Comparison of ENCODE assay signal across 8 cellular contexts in the genomic region with DNA sequence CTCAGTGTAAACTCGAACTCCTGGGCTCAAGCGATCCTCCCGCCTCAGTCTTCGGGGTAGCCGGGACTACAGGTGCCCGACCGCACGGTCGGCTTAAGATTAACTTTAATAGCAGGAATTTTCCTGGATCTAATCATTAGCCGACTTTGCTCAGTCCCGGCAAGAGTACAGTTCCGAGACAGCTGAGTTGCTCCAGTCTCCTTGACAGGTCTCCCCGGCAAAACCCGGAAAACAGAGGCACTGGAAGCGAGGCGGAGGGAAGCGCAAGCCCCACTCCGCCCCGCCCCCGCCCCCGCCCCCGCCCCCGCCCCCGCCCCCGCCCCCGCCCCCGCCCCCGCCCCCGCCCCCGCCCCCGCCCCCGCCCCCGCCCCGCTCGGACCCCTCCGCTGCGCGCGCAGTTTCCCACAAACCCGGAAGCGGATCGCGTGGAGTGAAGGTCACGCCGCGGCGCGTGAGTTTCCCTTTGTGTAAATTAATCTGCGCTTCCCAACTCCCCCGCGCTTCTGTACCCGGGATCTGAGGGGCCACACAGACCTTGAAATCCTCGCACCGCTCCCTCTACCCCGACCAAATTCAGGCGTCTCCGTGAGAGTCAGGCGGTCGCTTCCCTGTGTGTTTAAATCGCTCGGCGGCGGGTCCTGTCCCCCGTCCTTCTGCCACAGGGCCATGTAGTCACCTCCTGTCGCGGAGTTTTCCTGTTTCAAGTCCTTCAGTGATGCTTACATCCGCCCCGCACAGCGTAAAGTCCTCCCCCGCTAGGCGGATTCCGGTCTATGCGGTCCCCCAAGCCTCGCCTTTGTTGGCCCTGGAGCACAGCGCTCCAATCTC. TPM values are rescaled to one million over a fixed set of nuclear protein-coding genes. Genes with fewer than 3 reads are reported as not detected.
A peak's percentile ranks its signal among the peaks of the same experiment; 100 is the strongest.
DNase-seq lines count a peak whose midpoint lies in the region; ATAC-seq and TF ChIP-seq lines count a peak whose summit lies in the region.

TSS of gene ZNF480 (plus strand) at position 397 of the 828 bp plus-strand sequence. CDS start 3,244 bp downstream, outside the sequence.

- CTCF ChIA-PET in GM10248 (lab: Yijun Ruan, JAX): no interaction called here

- TF ChIP-seq CTCF in GM10248 (IDR thresholded peaks at IDR 0.05; ENCODE audit: control extremely low read depth, extremely low read depth, low read depth, missing control alignments): no peak
- peak; percentile 18 for TF ChIP-seq CTCF in kidney epithelial cell (IDR thresholded peaks at IDR 0.05; ENCODE audit: insufficient read depth, low read length, poor library complexity, severe bottlenecking)

- ATAC-seq in HG03175 (IDR thresholded peaks at IDR 0.05; ENCODE audit: unreplicated experiment) (peak; percentile 60), HG02884 (IDR thresholded peaks at IDR 0.05; ENCODE audit: unreplicated experiment) (no peak)

- H3K4me3 ChIP-seq in kidney epithelial cell (ENCODE audit: low read depth, low read length): peak within 1 kb of the TSS; percentile 71

- peaks cover 2% of the 10 kb centered on the region for H3K36me3 ChIP-seq in kidney epithelial cell (ENCODE audit: control insufficient read depth, insufficient read depth, low read length)

- peak; percentile 79 for DNase-seq in GM10248 (ENCODE audit: extremely low spot score)
- peak; percentile 67 to 88 for DNase-seq in NCI-H446 (lab: John Stamatoyannopoulos, UW)
- DNase-seq in activated CD4-positive, alpha-beta T cell treated with anti-CD3 and anti-CD28 coated beads for 24 hours (ENCODE audit: low read depth in 2 of 2): peak; percentile 59 to 60
- peak; percentile 83 for DNase-seq in cerebellum (ENCODE audit: low spot score)
- peak; percentile 35 for DNase-seq in kidney epithelial cell (ENCODE audit: low read depth)
- DNase-seq in stimulated activated CD4-positive, alpha-beta T cell treated with anti-CD3 and anti-CD28 coated beads, Interleukin-12 subunit alpha, Interleukin-12 subunit beta, amount 100 ng/mL, for 48 hours (ENCODE audit: low read depth in 2 of 3, low spot score in 1 of 3): peak; percentile 29 to 57 (median 40)

- POLR2A ChIA-PET in GM10248 (lab: Yijun Ruan, JAX): interaction anchor here (0.6 kb wide), 1 partner anchor 238 kb away, joined by 6 read pairs; no protein-coding TSS in a partner anchor

- no peaks in the 10 kb centered on the region for H3K27me3 ChIP-seq in kidney epithelial cell (ENCODE audit: control insufficient read depth, insufficient read depth, low read length)

RNA-seq across cellular contexts. Expression of gene ZNF480, which starts in this region (rescaled TPM):
- total RNA-seq in cerebellum: 11.1 TPM
- 8.0 and 11.0 TPM in 2 replicates for total RNA-seq in kidney epithelial cell
